11 cellular contexts compared by ENCODE assay signal in genomic region chr16:12090162-12090552, GRCh38.
DNase-seq lines count a peak whose midpoint lies in the region; ATAC-seq and TF ChIP-seq lines count a peak whose summit lies in the region.
"Had no signal": no experiment of that assay in that cellular context is flagged by ENCODE, and none has a peak within 500 bp of the region (broad histone marks: within the 10 kb centered on the region; RNA-seq: fewer than 3 reads in every experiment).

No MANE protein-coding gene starts in this region.

- peaks cover 47% of the 10 kb centered on the region for H3K27me3 ChIP-seq in iPS-15b (ENCODE audit: control insufficient read depth, insufficient read depth, low read length)
- no peaks in the 10 kb centered on the region for H3K27me3 ChIP-seq in colonic mucosa

- peaks cover 20% of the 10 kb centered on the region for H3K4me1 Mint-ChIP-seq in activated CD4-positive, alpha-beta T cell treated with anti-CD3 and anti-CD28 coated beads, Interleukin-2, amount 10 ng/mL, durations not matched to agents 24 days and 14 days
- peaks cover 30% of the 10 kb centered on the region for H3K4me1 Mint-ChIP-seq in activated naive CD8-positive, alpha-beta T cell treated with anti-CD3 and anti-CD28 coated beads for 36 hours
- H3K4me1 Mint-ChIP-seq in stimulated activated effector memory CD8-positive, alpha-beta T cell treated with anti-CD3 and anti-CD28 coated beads, Interleukin-12 subunit alpha, Interleukin-12 subunit beta, amount 100 ng/mL, for 72 hours, result peaks cover 24% of the 10 kb centered on the region

- no peaks in the 10 kb centered on the region for H3K27me3 Mint-ChIP-seq in activated CD4-positive, alpha-beta T cell treated with anti-CD3 and anti-CD28 coated beads, Interleukin-2, amount 10 ng/mL, durations not matched to agents 24 days and 14 days
- no peaks in the 10 kb centered on the region for H3K27me3 Mint-ChIP-seq in activated naive CD8-positive, alpha-beta T cell treated with anti-CD3 and anti-CD28 coated beads for 36 hours

- no peaks in the 10 kb centered on the region for H3K36me3 Mint-ChIP-seq in activated CD4-positive, alpha-beta T cell treated with anti-CD3 and anti-CD28 coated beads, Interleukin-2, amount 10 ng/mL, durations not matched to agents 24 days and 14 days (ENCODE audit: low read depth)
- H3K36me3 Mint-ChIP-seq in activated naive CD8-positive, alpha-beta T cell treated with anti-CD3 and anti-CD28 coated beads for 36 hours, result peaks cover 4% of the 10 kb centered on the region
- peaks cover 6% of the 10 kb centered on the region for H3K36me3 Mint-ChIP-seq in stimulated activated effector memory CD8-positive, alpha-beta T cell treated with anti-CD3 and anti-CD28 coated beads, Interleukin-12 subunit alpha, Interleukin-12 subunit beta, amount 100 ng/mL, for 72 hours

- H3K4me1 ChIP-seq in iPS-15b (ENCODE audit: control insufficient read depth, insufficient read depth, low read length) (no peaks in the 10 kb centered on the region), colonic mucosa (no peaks in the 10 kb centered on the region)

- no peak overlapping the region for H3K27ac Mint-ChIP-seq in activated CD4-positive, alpha-beta T cell treated with anti-CD3 and anti-CD28 coated beads, Interleukin-2, amount 10 ng/mL, durations not matched to agents 24 days and 14 days
- peak overlapping the region; percentile 82 for H3K27ac Mint-ChIP-seq in activated naive CD8-positive, alpha-beta T cell treated with anti-CD3 and anti-CD28 coated beads for 36 hours
- peak overlapping the region; percentile 95 for H3K27ac Mint-ChIP-seq in stimulated activated effector memory CD8-positive, alpha-beta T cell treated with anti-CD3 and anti-CD28 coated beads, Interleukin-12 subunit alpha, Interleukin-12 subunit beta, amount 100 ng/mL, for 72 hours

- ATAC-seq in stimulated activated effector memory CD8-positive, alpha-beta T cell treated with anti-CD3 and anti-CD28 coated beads, Interleukin-12 subunit alpha, Interleukin-12 subunit beta, amount 100 ng/mL, for 72 hours, result no peak
- no peak for ATAC-seq in GM21526 (IDR thresholded peaks at IDR 0.05; ENCODE audit: low FRiP score, unreplicated experiment)

- H3K9me3 Mint-ChIP-seq in activated CD4-positive, alpha-beta T cell treated with anti-CD3 and anti-CD28 coated beads, Interleukin-2, amount 10 ng/mL, durations not matched to agents 24 days and 14 days, result no peaks in the 10 kb centered on the region
- no peaks in the 10 kb centered on the region for H3K9me3 Mint-ChIP-seq in activated naive CD8-positive, alpha-beta T cell treated with anti-CD3 and anti-CD28 coated beads for 36 hours
- H3K9me3 Mint-ChIP-seq in stimulated activated effector memory CD8-positive, alpha-beta T cell treated with anti-CD3 and anti-CD28 coated beads, Interleukin-12 subunit alpha, Interleukin-12 subunit beta, amount 100 ng/mL, for 72 hours, result no peaks in the 10 kb centered on the region

- peak overlapping the region; percentile 78 for H3K4me3 Mint-ChIP-seq in activated CD4-positive, alpha-beta T cell treated with anti-CD3 and anti-CD28 coated beads, Interleukin-2, amount 10 ng/mL, durations not matched to agents 24 days and 14 days
- H3K4me3 Mint-ChIP-seq in activated naive CD8-positive, alpha-beta T cell treated with anti-CD3 and anti-CD28 coated beads for 36 hours, result peak overlapping the region; percentile 68
- H3K4me3 Mint-ChIP-seq in stimulated activated effector memory CD8-positive, alpha-beta T cell treated with anti-CD3 and anti-CD28 coated beads, Interleukin-12 subunit alpha, Interleukin-12 subunit beta, amount 100 ng/mL, for 72 hours, result peak overlapping the region; percentile 74

- H3K4me3 ChIP-seq in iPS-15b (ENCODE audit: low read depth, low read length), result peak overlapping the region; percentile 74
- no peak overlapping the region for H3K4me3 ChIP-seq in colonic mucosa
- H3K4me3 ChIP-seq: A549 had no signal

- no peaks in the 10 kb centered on the region for H3K36me3 ChIP-seq in iPS-15b (ENCODE audit: control insufficient read depth, insufficient read depth, low read length)
- no peaks in the 10 kb centered on the region for H3K36me3 ChIP-seq in colonic mucosa

- no peak for TF ChIP-seq CTCF in colonic mucosa (IDR thresholded peaks at IDR 0.05)

- no peaks in the 10 kb centered on the region for H3K9me3 ChIP-seq in iPS-15b (ENCODE audit: control insufficient read depth, insufficient read depth, low read length)
- H3K9me3 ChIP-seq in colonic mucosa, result no peaks in the 10 kb centered on the region
- H3K9me3 ChIP-seq: A549 had no signal

- H3K9ac ChIP-seq in iPS-15b (ENCODE audit: low read depth, low read length) (no peak overlapping the region), colonic mucosa (ENCODE audit: low read depth in 2 of 2, low read length in 2 of 2) (no peak overlapping the region)

- intact Hi-C loops in activated CD4-positive, alpha-beta T cell treated with anti-CD3 and anti-CD28 coated beads, Interleukin-2, amount 10 ng/mL, durations not matched to agents 24 days and 14 days (cut with micrococcal nuclease), result no loop called here
- intact Hi-C loops in colonic mucosa (cut with DNase I), result loop anchor here (10.0 kb wide), 2 partner anchors 255 to 725 kb away; no protein-coding TSS in a partner anchor

- no peak overlapping the region for H3K27ac ChIP-seq in colonic mucosa
- H3K27ac ChIP-seq: A549 had no signal

- no peak for DNase-seq in activated CD4-positive, alpha-beta T cell treated with anti-CD3 and anti-CD28 coated beads, Interleukin-2, amount 10 ng/mL, durations not matched to agents 24 days and 14 days
- no peak for DNase-seq in activated CD4-positive, alpha-beta T cell treated with anti-CD3 and anti-CD28 coated beads for 1 hour
- no peak for DNase-seq in activated naive CD8-positive, alpha-beta T cell treated with anti-CD3 and anti-CD28 coated beads for 36 hours
- DNase-seq in stimulated activated effector memory CD8-positive, alpha-beta T cell treated with anti-CD3 and anti-CD28 coated beads, Interleukin-12 subunit alpha, Interleukin-12 subunit beta, amount 100 ng/mL, for 72 hours (ENCODE audit: low spot score in 2 of 2), result no peak
- DNase-seq in NCI-H345 treated with DMSO at 0.1 percent for 48 hours (lab: John Stamatoyannopoulos, UW; ENCODE audit: unreplicated experiment) (no peak), colonic mucosa (no peak)
- DNase-seq: NCI-H748 treated with DMSO at 0.1 percent for 48 hours, T1000 had no signal
